16 cellular contexts compared by ENCODE assay signal in the genomic region with DNA sequence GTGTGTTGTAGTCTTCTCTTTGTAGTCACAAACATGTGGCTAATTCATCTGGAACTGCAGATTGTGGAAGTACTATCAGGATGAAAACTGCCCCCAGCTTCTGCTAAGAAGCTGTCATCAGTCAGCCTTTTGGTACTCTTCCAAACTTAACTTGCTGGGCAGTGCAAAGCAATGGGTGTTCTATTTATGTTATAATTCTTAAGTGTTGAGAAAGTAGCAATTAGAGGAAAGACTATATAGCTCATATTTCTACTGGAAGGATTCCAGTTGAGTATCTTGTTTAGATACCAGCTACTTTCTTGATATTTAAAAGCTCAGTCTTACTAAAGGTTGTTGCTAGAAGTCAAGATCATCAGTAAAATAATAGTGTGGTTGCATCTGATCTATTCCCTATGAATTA. TPM values are rescaled to one million over a fixed set of nuclear protein-coding genes. Genes with fewer than 3 reads are reported as not detected.
DNase-seq lines count a peak whose midpoint lies in the region; ATAC-seq, FAIRE-seq and TF ChIP-seq lines count a peak whose summit lies in the region.
"Had no signal": no experiment of that assay in that cellular context is flagged by ENCODE, and none has a peak within 500 bp of the region (broad histone marks: within the 10 kb centered on the region; RNA-seq: fewer than 3 reads in every experiment).

No MANE protein-coding gene starts in this region.

- H3K27ac ChIP-seq in AG04450 (ENCODE audit: low read depth, low read length), result no peak overlapping the region
- H3K27ac ChIP-seq: heart left ventricle, thoracic aorta had no signal

- DNase-seq in AG04450 (ENCODE audit: low read depth, low spot score) (peak; percentile 27), H54 (ENCODE audit: insufficient read length, low spot score) (no peak), OCI-M1 (lab: John Stamatoyannopoulos, UW) (peak; percentile 72), fibroblast of gingiva (ENCODE audit: low read depth) (peak; percentile 81), NCI-H146 treated with DMSO at 0.1 percent for 48 hours (lab: John Stamatoyannopoulos, UW; ENCODE audit: unreplicated experiment) (no peak), endothelial cell (ENCODE audit: low spot score) (no peak)
- DNase-seq in effector memory CD8-positive, alpha-beta T cell, result no peak
- DNase-seq: activated CD4-positive, CD25-positive, alpha-beta regulatory T cell; CD4-positive, CD25-positive, alpha-beta regulatory T cell; heart left ventricle; MV-4-11 had no signal

- CTCF ChIA-PET in AG04450 (lab: Charles Lee), result interaction anchor here (1.2 to 3.7 kb wide), 4 partner anchors 10 to 113 kb away, joined by 3 to 16 read pairs (median 11); a partner anchor contains a TSS

- H3K9me3 Mint-ChIP-seq in effector memory CD8-positive, alpha-beta T cell, result peaks cover 4 to 18% of the 10 kb centered on the region in 2 donors
- H3K9me3 Mint-ChIP-seq in endothelial cell (ENCODE audit: unreplicated experiment), result no peaks in the 10 kb centered on the region
- H3K9me3 Mint-ChIP-seq: dendritic cell treated with granulocyte-macrophage colony-stimulating factor and Interleukin-4, amounts not matched to agents 40 ng/mL and 50 ng/mL, for 4 days had no signal

- H3K27me3 ChIP-seq in AG04450 (ENCODE audit: control insufficient read depth, insufficient read depth, low read length), result no peaks in the 10 kb centered on the region
- H3K27me3 ChIP-seq: heart left ventricle had no signal

- no peak overlapping the region for H3K4me3 ChIP-seq in AG04450 (ENCODE audit: low read depth, low read length)
- H3K4me3 ChIP-seq: heart left ventricle, thoracic aorta had no signal

- no peaks in the 10 kb centered on the region for H3K4me1 Mint-ChIP-seq in effector memory CD8-positive, alpha-beta T cell (ENCODE audit: low read depth in 2 of 2)
- H3K4me1 Mint-ChIP-seq in endothelial cell (ENCODE audit: unreplicated experiment), result peaks cover 3% of the 10 kb centered on the region
- H3K4me1 Mint-ChIP-seq: CD4-positive, CD25-positive, alpha-beta regulatory T cell had no signal

- peak; percentile 80 for FAIRE-seq in H54 (lab: Jason Lieb, UNC)

- no peak for TF ChIP-seq POLR2A in H54 (IDR thresholded peaks at IDR 0.05; ENCODE audit: low read depth, low read length)

- POLR2A ChIA-PET in AG04450 (lab: Yijun Ruan, JAX), result no interaction called here

- TF ChIP-seq CTCF in AG04450 (IDR thresholded peaks at IDR 0.05; ENCODE audit: low read depth, low read length) (no peak), endothelial cell (IDR thresholded peaks at IDR 0.05; ENCODE audit: unreplicated experiment) (no peak)

- H3K36me3 Mint-ChIP-seq in effector memory CD8-positive, alpha-beta T cell (ENCODE audit: insufficient read depth), result no peaks in the 10 kb centered on the region
- no peaks in the 10 kb centered on the region for H3K36me3 Mint-ChIP-seq in endothelial cell (ENCODE audit: low read depth, unreplicated experiment)
- H3K36me3 Mint-ChIP-seq: CD4-positive, CD25-positive, alpha-beta regulatory T cell had no signal

- ATAC-seq in effector memory CD8-positive, alpha-beta T cell (replicated peaks), result no peak
- no peak for ATAC-seq in GM21723 (IDR thresholded peaks at IDR 0.05; ENCODE audit: unreplicated experiment)
- ATAC-seq: Panc1 had no signal

- H3K9me3 ChIP-seq in AG04450 (ENCODE audit: control insufficient read depth, insufficient read depth, low read length), result no peaks in the 10 kb centered on the region
- H3K9me3 ChIP-seq: thoracic aorta had no signal

- H3K27ac Mint-ChIP-seq in effector memory CD8-positive, alpha-beta T cell, result no peak overlapping the region
- no peak overlapping the region for H3K27ac Mint-ChIP-seq in endothelial cell (ENCODE audit: unreplicated experiment)
- H3K27ac Mint-ChIP-seq: activated T-helper 2 cell treated with anti-CD3 and anti-CD28 coated beads, Interferon-gamma antibody, Interleukin-2, Interleukin-4, amounts not matched to agents 10 μg/mL and 5 μg/mL and 100 μg/mL, durations not matched to agents 14 hours and 24 hours and 36 hours; CD4-positive, CD25-positive, alpha-beta regulatory T cell; dendritic cell treated with granulocyte-macrophage colony-stimulating factor and Interleukin-4, amounts not matched to agents 40 ng/mL and 50 ng/mL, for 4 days had no signal

- no peaks in the 10 kb centered on the region for H3K27me3 Mint-ChIP-seq in effector memory CD8-positive, alpha-beta T cell
- no peaks in the 10 kb centered on the region for H3K27me3 Mint-ChIP-seq in endothelial cell (ENCODE audit: unreplicated experiment)
- H3K27me3 Mint-ChIP-seq: dendritic cell treated with granulocyte-macrophage colony-stimulating factor and Interleukin-4, amounts not matched to agents 40 ng/mL and 50 ng/mL, for 4 days had no signal

- no peak overlapping the region for H3K4me3 Mint-ChIP-seq in effector memory CD8-positive, alpha-beta T cell
- H3K4me3 Mint-ChIP-seq in endothelial cell (ENCODE audit: unreplicated experiment), result no peak overlapping the region
- H3K4me3 Mint-ChIP-seq: CD4-positive, CD25-positive, alpha-beta regulatory T cell; dendritic cell treated with granulocyte-macrophage colony-stimulating factor and Interleukin-4, amounts not matched to agents 40 ng/mL and 50 ng/mL, for 4 days had no signal

RNA-seq across cellular contexts. Expression of a gene that starts 52.1 kb away (rescaled TPM):
- 0.16 and 0.52 TPM in 2 replicates for polyA plus RNA-seq in AG04450 (2011; rRNA removed)
- not detected in 2 replicates for polyA minus RNA-seq in AG04450 (2011; rRNA and poly(A)+ RNA removed)
- total RNA-seq in endothelial cell (ENCODE audit: unreplicated experiment), result not detected
- total RNA-seq: activated T-helper 2 cell treated with anti-CD3 and anti-CD28 coated beads, Interferon-gamma antibody, Interleukin-2, Interleukin-4, amounts not matched to agents 10 μg/mL and 5 μg/mL and 100 μg/mL, durations not matched to agents 14 hours and 24 hours and 36 hours; CD4-positive, CD25-positive, alpha-beta regulatory T cell had no signal
- polyA plus RNA-seq: CD4-positive, CD25-positive, alpha-beta regulatory T cell had no signal

Comparison
In these comparisons a context has a peak if more than half of its experiments do, and no peak if none do; other contexts are left out.
1. DNase-seq: peak in AG04450 (single experiment), OCI-M1 (single experiment) and fibroblast of gingiva (single experiment); none in H54 (single experiment), NCI-H146 treated with DMSO at 0.1 percent for 48 hours (single experiment), effector memory CD8-positive, alpha-beta T cell (0 of 3) and endothelial cell (single experiment).